11 cellular contexts compared by ENCODE assay signal in genomic region chr7:237385-237784, GRCh38. TPM values are rescaled to one million over a fixed set of nuclear protein-coding genes. Genes with fewer than 3 reads are reported as not detected.
"Had no signal": no experiment of that assay in that cellular context is flagged by ENCODE, and none has a peak within 500 bp of the region (broad histone marks: within the 10 kb centered on the region; RNA-seq: fewer than 3 reads in every experiment).

No MANE protein-coding gene starts in this region.

- DNase-seq: GM23248, GOT3, H7, KG1 had no signal

- H3K36me3 ChIP-seq: HAP-1 had no signal

- ATAC-seq: HCT116 had no signal

- H3K9me3 ChIP-seq: HAP-1 had no signal

- H3K27ac ChIP-seq: GM23248 had no signal

- H3K4me1 ChIP-seq: HAP-1 had no signal

- H2AFZ ChIP-seq: GM23248 had no signal

- FAIRE-seq: HTR-8/SVneo had no signal

- H3K9ac ChIP-seq: GM23248 had no signal

- H3K4me3 ChIP-seq: GM23248, HAP-1 had no signal

RNA-seq across cellular contexts. Expression of gene FAM20C, which starts 45.0 kb away (rescaled TPM):
- total RNA-seq: HT-29 had no signal
- polyA plus RNA-seq: IgD-negative memory B cell had no signal

RNA-seq across cellular contexts. Expression of gene FOXL3, which starts 52.6 kb away (rescaled TPM):
- total RNA-seq: GM23248, H4, H7, HT-29, LHCN-M2 had no signal
- polyA plus RNA-seq: GM23248, IgD-negative memory B cell had no signal
